In genomic region chr19:45492137-45492626, GRCh38 we compare ENCODE assay signal across 9 cellular contexts. TPM values are rescaled to one million over a fixed set of nuclear protein-coding genes. Genes with fewer than 3 reads are reported as not detected.
A peak's percentile ranks its signal among the peaks of the same experiment; 100 is the strongest.
DNase-seq lines count a peak whose midpoint lies in the region; ATAC-seq and TF ChIP-seq lines count a peak whose summit lies in the region.
"Had no signal": no experiment of that assay in that cellular context is flagged by ENCODE, and none has a peak within 500 bp of the region (broad histone marks: within the 10 kb centered on the region; RNA-seq: fewer than 3 reads in every experiment).

No MANE protein-coding gene starts in this region.

- no peaks in the 10 kb centered on the region for H3K79me2 ChIP-seq in KMS-11 (ENCODE audit: insufficient read depth, low read depth)

- peak overlapping the region; percentile 79; the same call in 1 of the 2 replicates for H3K9ac ChIP-seq in ES-I3 (ENCODE audit: low read depth, low read length)
- no peak overlapping the region for H3K9ac ChIP-seq in KMS-11

- H3K27me3 ChIP-seq in KMS-11 (ENCODE audit: insufficient read depth, low read depth) (peaks cover 89% of the 10 kb centered on the region), sigmoid colon (no peaks in the 10 kb centered on the region), foreskin keratinocyte (no peaks in the 10 kb centered on the region)

- no peak for TF ChIP-seq CTCF in KMS-11 (conservative IDR thresholded peaks at IDR 0.05; ENCODE audit: low read depth, low read length)
- TF ChIP-seq CTCF in fibroblast of villous mesenchyme (IDR thresholded peaks at IDR 0.05; ENCODE audit: insufficient read depth, low read depth, low read length), result no peak
- no peak for TF ChIP-seq CTCF in sigmoid colon (IDR thresholded peaks at IDR 0.05)
- no peak for TF ChIP-seq CTCF in foreskin keratinocyte (conservative IDR thresholded peaks at IDR 0.05)

- peak overlapping the region; percentile 52; the same call in 1 of the 2 replicates for H3K4me2 ChIP-seq in KMS-11

- no peaks in the 10 kb centered on the region; the same call in 1 of the 2 replicates for H3K4me1 ChIP-seq in ES-I3 (ENCODE audit: insufficient read depth, low read length)
- peaks cover 19% of the 10 kb centered on the region for H3K4me1 ChIP-seq in KMS-11 (ENCODE audit: low read depth, poor library complexity, severe bottlenecking)
- peaks cover 0 to 31% (median 26%) of the 10 kb centered on the region in 4 donors for H3K4me1 ChIP-seq in sigmoid colon
- no peaks in the 10 kb centered on the region for H3K4me1 ChIP-seq in foreskin keratinocyte

- TF ChIP-seq EP300 in sigmoid colon (IDR thresholded peaks at IDR 0.05), result no peak

- no peaks in the 10 kb centered on the region for H4K20me1 ChIP-seq in KMS-11 (ENCODE audit: insufficient read depth)

- intact Hi-C loops in sigmoid colon (cut with DNase I), result no loop called here

- no peaks in the 10 kb centered on the region for H3K36me3 ChIP-seq in ES-I3 (ENCODE audit: insufficient read depth, low read length)
- no peaks in the 10 kb centered on the region for H3K36me3 ChIP-seq in KMS-11 (ENCODE audit: insufficient read depth)
- peaks cover 0 to 7% (median 0%) of the 10 kb centered on the region in 4 donors for H3K36me3 ChIP-seq in sigmoid colon

- DNase-seq in fibroblast of villous mesenchyme (ENCODE audit: low read depth), result no peak
- DNase-seq in sigmoid colon, result no peak
- DNase-seq in foreskin keratinocyte, result no peak
- no peak for DNase-seq in UCSD-AML1 (lab: John Stamatoyannopoulos, UW; ENCODE audit: unreplicated experiment)
- DNase-seq: caudate nucleus had no signal

- 90% methylated on average over 5 of the region's 5 CpGs for WGBS in sigmoid colon, 2 donors

- no peak for TF ChIP-seq POLR2A in sigmoid colon (IDR thresholded peaks at IDR 0.05)

- H3K4me3 ChIP-seq in KMS-11 (IDR thresholded peaks at IDR 0.05; ENCODE audit: insufficient read depth, low read depth, low read length), result no peak overlapping the region
- H3K4me3 ChIP-seq in fibroblast of villous mesenchyme (ENCODE audit: low read depth, low read length), result peak overlapping the region; percentile 86
- peak overlapping the region; percentile 53 to 70 (median 60) for H3K4me3 ChIP-seq in sigmoid colon

- no peak overlapping the region for H2AFZ ChIP-seq in KMS-11 (ENCODE audit: low read depth)

- ATAC-seq in HG02938 (IDR thresholded peaks at IDR 0.05; ENCODE audit: unreplicated experiment) (no peak), foreskin keratinocyte (no peak), HG03095 (IDR thresholded peaks at IDR 0.05; ENCODE audit: unreplicated experiment) (no peak)

- H3K27ac ChIP-seq in KMS-11 (no peak overlapping the region), sigmoid colon (peak overlapping the region; percentile 82 to 85 (median 83)), foreskin keratinocyte (no peak overlapping the region)

- H3K9me3 ChIP-seq in ES-I3 (ENCODE audit: control insufficient read depth, insufficient read depth, low read length) (no peaks in the 10 kb centered on the region), sigmoid colon (no peaks in the 10 kb centered on the region)

RNA-seq across cellular contexts. Expression of gene RTN2, which starts 4.7 kb away (rescaled TPM):
- total RNA-seq in fibroblast of villous mesenchyme (6.9 and 11.9 TPM in 2 replicates), sigmoid colon (10 to 100 TPM; 15.0 to 23.5 (median 19.2) TPM), foreskin keratinocyte (11.7 and 12.0 TPM in 2 replicates)
- polyA plus RNA-seq in sigmoid colon (10 to 100 TPM in 2 of 3 donors, 1 to 10 TPM in 1; 9.5 to 15.0 (median 12.0) TPM), foreskin keratinocyte (16.6 and 17.7 TPM in 2 replicates)

RNA-seq across cellular contexts. Expression of gene PPM1N, which starts 6.1 kb away (rescaled TPM):
- total RNA-seq in fibroblast of villous mesenchyme (1.3 and 2.3 TPM in 2 replicates), sigmoid colon (1 to 10 TPM; 1.2 to 2.5 (median 2.2) TPM), foreskin keratinocyte (2.0 and 2.1 TPM in 2 replicates)
- polyA plus RNA-seq in sigmoid colon (1 to 10 TPM; 3.0 to 4.2 (median 3.5) TPM), foreskin keratinocyte (3.4 and 3.7 TPM in 2 replicates)

RNA-seq across cellular contexts. Expression of gene VASP, which starts 15.1 kb away (rescaled TPM):
- total RNA-seq in fibroblast of villous mesenchyme (158 and 185 TPM in 2 replicates), sigmoid colon (100 to 1,000 TPM; 101 to 205 (median 128) TPM), foreskin keratinocyte (168 and 176 TPM in 2 replicates)
- polyA plus RNA-seq in sigmoid colon (100 to 1,000 TPM; 160 to 223 (median 164) TPM), foreskin keratinocyte (157 and 161 TPM in 2 replicates)

RNA-seq across cellular contexts. Expression of gene FOSB, which starts 24.4 kb away (rescaled TPM):
- total RNA-seq in fibroblast of villous mesenchyme (13.0 and 16.1 TPM in 2 replicates), sigmoid colon (10 to 100 TPM in 3 of 4 donors, 1 to 10 TPM in 1; 1.1 to 28.1 (median 23.1) TPM), foreskin keratinocyte (1.7 and 2.7 TPM in 2 replicates)
- polyA plus RNA-seq in sigmoid colon (10 to 100 TPM in 1 of 3 donors, 1 to 10 TPM in 2; 3.7 to 11.0 (median 5.4) TPM), foreskin keratinocyte (0.68 and 1.0 TPM in 2 replicates)

Comparison
In these comparisons a context has a peak if more than half of its experiments do, and no peak if none do; other contexts are left out.
1. H3K27ac ChIP-seq: peak in sigmoid colon (4 of 4); none in KMS-11 (single experiment) and foreskin keratinocyte (single experiment).